9 cellular contexts compared by ENCODE assay signal in genomic region chr11:5625281-5625680, GRCh38. TPM values are rescaled to one million over a fixed set of nuclear protein-coding genes. Genes with fewer than 3 reads are reported as not detected.
DNase-seq lines count a peak whose midpoint lies in the region; ATAC-seq and TF ChIP-seq lines count a peak whose summit lies in the region.
"Had no signal": no experiment of that assay in that cellular context is flagged by ENCODE, and none has a peak within 500 bp of the region (broad histone marks: within the 10 kb centered on the region; RNA-seq: fewer than 3 reads in every experiment).

No MANE protein-coding gene starts in this region.

- peaks cover 35 to 57% (median 53%) of the 10 kb centered on the region in 7 donors for H3K4me1 Mint-ChIP-seq in naive thymus-derived CD4-positive, alpha-beta T cell

- H3K27ac Mint-ChIP-seq in naive thymus-derived CD4-positive, alpha-beta T cell = peak overlapping the region; percentile 90 to 96 (median 95)

- CTCF ChIA-PET in naive thymus-derived CD4-positive, alpha-beta T cell (lab: Charles Lee) = interaction anchor here (1.0 kb wide), 1 partner anchor 59 kb away, joined by 3 read pairs; the partner anchor contains the start of gene TRIM5

- H3K4me1 ChIP-seq in naive thymus-derived CD4-positive, alpha-beta T cell (ENCODE audit: control insufficient read depth in 2 of 2, insufficient read depth in 2 of 2, low read length in 2 of 2) = peaks cover 17 to 18% of the 10 kb centered on the region in 2 donors

- TF ChIP-seq CTCF in HL-60 (IDR thresholded peaks at IDR 0.05; ENCODE audit: insufficient read depth, low read length) (no peak), coronary artery (IDR thresholded peaks at IDR 0.05) (no peak)

- H3K4me3 ChIP-seq in HL-60 (replicated peaks; ENCODE audit: insufficient read depth, low read length) (peak overlapping the region; percentile 49), coronary artery (peak overlapping the region; percentile 81)
- H3K4me3 ChIP-seq in naive thymus-derived CD4-positive, alpha-beta T cell (ENCODE audit: low read length) = peak overlapping the region; percentile 73

- intact Hi-C loops in naive thymus-derived CD4-positive, alpha-beta T cell (cut with micrococcal nuclease) = loop anchor here (2.0 to 10.0 kb wide), 5 partner anchors 87 to 1230 kb away; partner anchors contain the start of genes FHIP1B (in 1 of the 2), TPP1 (in 1 of the 2), TRIM21 (in 1 of the 2) and TRIM68 (in 1 of the 2)

- peak overlapping the region; percentile 81 to 96 (median 91) for H3K4me3 Mint-ChIP-seq in naive thymus-derived CD4-positive, alpha-beta T cell

- H3K9me3 Mint-ChIP-seq in naive thymus-derived CD4-positive, alpha-beta T cell = peaks cover 0 to 7% (median 0%) of the 10 kb centered on the region in 11 donors

- DNase-seq in AG20443 (ENCODE audit: low spot score) = peak; percentile 15
- DNase-seq in HL-60 (ENCODE audit: low read depth in 1 of 2, low spot score in 1 of 2) = no peak
- no peak for DNase-seq in coronary artery (ENCODE audit: low spot score)
- no peak for DNase-seq in naive thymus-derived CD4-positive, alpha-beta T cell
- no peak for DNase-seq in T1000 (lab: John Stamatoyannopoulos, UW)
- DNase-seq in NCI-H2107 treated with DMSO at 0.1 percent for 48 hours (lab: John Stamatoyannopoulos, UW; ENCODE audit: unreplicated experiment) = no peak
- DNase-seq: NCI-H748 treated with DMSO at 0.1 percent for 48 hours had no signal

- ATAC-seq in naive thymus-derived CD4-positive, alpha-beta T cell = no peak
- ATAC-seq in GM21423 (IDR thresholded peaks at IDR 0.05; ENCODE audit: unreplicated experiment) (no peak), GM19324 (IDR thresholded peaks at IDR 0.05; ENCODE audit: low FRiP score, unreplicated experiment) (no peak)

- H3K27me3 ChIP-seq in HL-60 (ENCODE audit: insufficient read depth, poor library complexity, severe bottlenecking) = no peaks in the 10 kb centered on the region
- no peaks in the 10 kb centered on the region for H3K27me3 ChIP-seq in naive thymus-derived CD4-positive, alpha-beta T cell (ENCODE audit: control insufficient read depth in 2 of 2, insufficient read depth in 2 of 2, low read length in 2 of 2)

- no peaks in the 10 kb centered on the region for H3K27me3 Mint-ChIP-seq in naive thymus-derived CD4-positive, alpha-beta T cell

- peaks cover 0 to 2% (median 0%) of the 10 kb centered on the region in 3 experiments for H3K36me3 ChIP-seq in naive thymus-derived CD4-positive, alpha-beta T cell (ENCODE audit: control insufficient read depth in 2 of 3, insufficient read depth in 3 of 3, low read length in 3 of 3)

- POLR2A ChIA-PET in naive thymus-derived CD4-positive, alpha-beta T cell (lab: Charles Lee) = interaction anchor here (0.5 to 0.7 kb wide), 2 partner anchors 58 to 856 kb away, joined by 3 to 4 read pairs; no protein-coding TSS in a partner anchor

- no peaks in the 10 kb centered on the region for H3K9me3 ChIP-seq in naive thymus-derived CD4-positive, alpha-beta T cell (ENCODE audit: control insufficient read depth in 2 of 3, low read length in 3 of 3)

- peaks cover 0 to 27% (median 21%) of the 10 kb centered on the region in 5 donors for H3K36me3 Mint-ChIP-seq in naive thymus-derived CD4-positive, alpha-beta T cell

- H3K27ac ChIP-seq in HL-60 (replicated peaks) (no peak overlapping the region), coronary artery (peak overlapping the region; percentile 28 to 82)
- H3K27ac ChIP-seq in naive thymus-derived CD4-positive, alpha-beta T cell (ENCODE audit: low read depth, low read length) = peak overlapping the region; percentile 84

RNA-seq across cellular contexts. Expression of gene TRIM34, which starts 0.5 kb away (rescaled TPM):
- 10 to 100 TPM in 4 of 5 experiments, 1 to 10 TPM in 1; 5.8 to 14.2 (median 10.8) TPM for total RNA-seq in naive thymus-derived CD4-positive, alpha-beta T cell
- 10 to 100 TPM; 10.8 to 12.6 TPM for polyA plus RNA-seq in naive thymus-derived CD4-positive, alpha-beta T cell

RNA-seq across cellular contexts. Expression of gene TRIM6, which starts 28.8 kb away (rescaled TPM):
- total RNA-seq in naive thymus-derived CD4-positive, alpha-beta T cell = under 1 TPM in 1 of 5 experiments, not detected in 4; 0.36 TPM
- polyA plus RNA-seq in naive thymus-derived CD4-positive, alpha-beta T cell = not detected

RNA-seq across cellular contexts. Expression of gene OR52B6, which starts 44.6 kb away (rescaled TPM):
- not detected for total RNA-seq in naive thymus-derived CD4-positive, alpha-beta T cell
- not detected for polyA plus RNA-seq in naive thymus-derived CD4-positive, alpha-beta T cell

RNA-seq across cellular contexts. Expression of gene TRIM5, which starts 59.6 kb away (rescaled TPM):
- total RNA-seq in naive thymus-derived CD4-positive, alpha-beta T cell = 10 to 100 TPM; 16.9 to 36.8 (median 26.2) TPM
- 10 to 100 TPM; 10.3 to 10.5 TPM for polyA plus RNA-seq in naive thymus-derived CD4-positive, alpha-beta T cell
